17 cellular contexts compared by ENCODE assay signal in the genomic region with DNA sequence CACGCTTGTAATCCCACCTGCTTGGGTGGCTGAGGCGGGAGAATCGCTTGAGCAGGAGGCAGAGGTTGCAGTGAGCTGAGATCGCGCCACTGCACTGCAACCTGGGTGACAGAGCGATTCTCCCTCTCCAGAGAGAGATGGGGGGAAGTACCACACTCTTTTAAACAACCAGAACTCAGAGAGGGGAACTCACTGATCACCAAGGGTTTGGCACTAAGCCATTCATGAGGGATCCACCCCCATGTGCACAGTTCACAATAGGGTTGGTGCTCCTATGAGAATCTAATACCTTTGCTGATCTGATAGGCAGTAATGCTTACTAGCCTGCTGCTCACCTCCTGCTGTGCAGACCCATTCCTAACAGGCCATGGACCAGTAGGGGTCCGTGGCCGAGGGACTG.
"Had no signal": no experiment of that assay in that cellular context is flagged by ENCODE, and none has a peak within 500 bp of the region (broad histone marks: within the 10 kb centered on the region; RNA-seq: fewer than 3 reads in every experiment).

No MANE protein-coding gene starts in this region.

- DNase-seq: effector memory CD4-positive, alpha-beta T cell; gastrocnemius medialis; heart right ventricle; islet precursor cell; mammary epithelial cell; naive thymus-derived CD4-positive, alpha-beta T cell; nephron progenitor cell; psoas muscle; retina; spleen; stimulated activated CD4-positive, alpha-beta T cell treated with anti-CD3 and anti-CD28 coated beads, Interleukin-15, amount 100 ng/mL, for 24 hours; stimulated activated CD4-positive, alpha-beta T cell treated with anti-CD3 and anti-CD28 coated beads, Interleukin-1b, Interleukin-23, amount 100 ng/mL, for 48 hours; stimulated activated CD4-positive, alpha-beta T cell treated with anti-CD3 and anti-CD28 coated beads, Interleukin-4, amount 100 ng/mL, for 24 hours; stimulated activated naive B cell treated with anti-CD40 and anti-IgM and Interleukin-4, amounts not matched to agents 10 μg/mL and 1 μg/mL and 100 μg/mL, for 72 hours; stimulated activated naive CD8-positive, alpha-beta T cell treated with anti-CD3 and anti-CD28 coated beads, Interleukin-15, amount 100 ng/mL, for 72 hours; testis; upper lobe of right lung had no signal
